ENCODE assay signal across 26 cellular contexts in genomic region chr11:12755510-12755909, GRCh38.
DNase-seq lines count a peak whose midpoint lies in the region; ATAC-seq, FAIRE-seq and TF ChIP-seq lines count a peak whose summit lies in the region.
"Had no signal": no experiment of that assay in that cellular context is flagged by ENCODE, and none has a peak within 500 bp of the region (broad histone marks: within the 10 kb centered on the region; RNA-seq: fewer than 3 reads in every experiment).

No MANE protein-coding gene starts in this region.

- H3K27ac ChIP-seq in cardiac muscle cell (peak overlapping the region; percentile 73), keratinocyte (ENCODE audit: control insufficient read depth, insufficient read depth, low read length) (peak overlapping the region; percentile 51), skeletal muscle tissue (ENCODE audit: low read depth, low read length) (peak overlapping the region; percentile 2)
- H3K27ac ChIP-seq: brain microvascular endothelial cell, colonic mucosa, HL-60, spleen had no signal

- H3K27me3 ChIP-seq in cardiac muscle cell (no peaks in the 10 kb centered on the region), keratinocyte (ENCODE audit: control insufficient read depth, extremely low read depth, insufficient read depth, low read length) (no peaks in the 10 kb centered on the region), skeletal muscle tissue (ENCODE audit: control insufficient read depth in 3 of 3, insufficient read depth in 3 of 3, low read length in 3 of 3) (no peaks in the 10 kb centered on the region)
- H3K27me3 ChIP-seq: brain microvascular endothelial cell, colonic mucosa, spleen had no signal

- no peaks in the 10 kb centered on the region for H3K9me3 Mint-ChIP-seq in brain
- H3K9me3 Mint-ChIP-seq: activated CD8-positive, alpha-beta T cell treated with anti-CD3 and anti-CD28 coated beads for 36 hours; CD4-positive, alpha-beta memory T cell; stimulated activated effector memory CD8-positive, alpha-beta T cell treated with anti-CD3 and anti-CD28 coated beads, Interleukin-12 subunit alpha, Interleukin-12 subunit beta, amount 100 ng/mL, for 72 hours; T-cell had no signal

- no peaks in the 10 kb centered on the region for H3K9me3 ChIP-seq in cardiac muscle cell (ENCODE audit: low read depth)
- no peaks in the 10 kb centered on the region for H3K9me3 ChIP-seq in keratinocyte (ENCODE audit: control insufficient read depth, low read depth, low read length)
- H3K9me3 ChIP-seq in skeletal muscle tissue (ENCODE audit: control insufficient read depth in 3 of 3, low read length in 3 of 3) = no peaks in the 10 kb centered on the region
- H3K9me3 ChIP-seq: colonic mucosa, spleen had no signal

- H3K79me2 ChIP-seq in keratinocyte (ENCODE audit: control insufficient read depth, insufficient read depth, low read length) = peaks cover 93% of the 10 kb centered on the region

- intact Hi-C loops in Right ventricle myocardium inferior (cut with DNase I) = no loop called here
- intact Hi-C loops in cardiac septum (cut with DNase I) = no loop called here

- H3K36me3 ChIP-seq in cardiac muscle cell = no peaks in the 10 kb centered on the region
- peaks cover 3% of the 10 kb centered on the region in 2 experiments for H3K36me3 ChIP-seq in keratinocyte (ENCODE audit: control insufficient read depth in 2 of 2, extremely low read depth in 1 of 2, insufficient read depth in 2 of 2, low read length in 2 of 2)
- no peaks in the 10 kb centered on the region for H3K36me3 ChIP-seq in skeletal muscle tissue (ENCODE audit: control insufficient read depth in 3 of 3, insufficient read depth in 3 of 3, low read length in 3 of 3)
- H3K36me3 ChIP-seq: brain microvascular endothelial cell, colonic mucosa, spleen had no signal

- H3K4me3 ChIP-seq in cardiac muscle cell (no peak overlapping the region), keratinocyte (ENCODE audit: control insufficient read depth in 2 of 3, extremely low read depth in 1 of 3, insufficient read depth in 2 of 3, low read depth in 1 of 3, low read length in 3 of 3) (no peak overlapping the region), skeletal muscle tissue (ENCODE audit: low read length in 3 of 3) (no peak overlapping the region)
- H3K4me3 ChIP-seq: colonic mucosa, spleen had no signal

- H3K4me1 Mint-ChIP-seq in brain = peaks cover 71% of the 10 kb centered on the region
- H3K4me1 Mint-ChIP-seq: CD4-positive, alpha-beta memory T cell; stimulated activated effector memory CD8-positive, alpha-beta T cell treated with anti-CD3 and anti-CD28 coated beads, Interleukin-12 subunit alpha, Interleukin-12 subunit beta, amount 100 ng/mL, for 72 hours; T-cell had no signal

- no peaks in the 10 kb centered on the region for H3K27me3 Mint-ChIP-seq in brain

- TF ChIP-seq CTCF in cardiac muscle cell (IDR thresholded peaks at IDR 0.05; ENCODE audit: low read depth, low read length) (no peak), brain (conservative IDR thresholded peaks at IDR 0.05) (no peak), keratinocyte (optimal IDR thresholded peaks at IDR 0.05 in 1 of 3, IDR thresholded peaks at IDR 0.05 in 1 of 3, conservative IDR thresholded peaks at IDR 0.05 in 1 of 3; ENCODE audit: extremely low read depth in 1 of 3, insufficient read depth in 2 of 3, low read length in 3 of 3) (no peak)

- peaks cover 15% of the 10 kb centered on the region for H4K20me1 ChIP-seq in keratinocyte (ENCODE audit: control insufficient read depth, extremely low read depth, insufficient read depth, low read length)

- no peak overlapping the region for H2AFZ ChIP-seq in keratinocyte (ENCODE audit: control insufficient read depth, low read length)

- peak overlapping the region in 4 of 5 experiments; percentile 4 to 79 (median 63) for H3K27ac Mint-ChIP-seq in brain
- H3K27ac Mint-ChIP-seq: activated CD8-positive, alpha-beta T cell treated with anti-CD3 and anti-CD28 coated beads for 36 hours; CD4-positive, alpha-beta memory T cell; stimulated activated effector memory CD8-positive, alpha-beta T cell treated with anti-CD3 and anti-CD28 coated beads, Interleukin-12 subunit alpha, Interleukin-12 subunit beta, amount 100 ng/mL, for 72 hours; T-cell had no signal

- peaks cover 39% of the 10 kb centered on the region for H3K4me1 ChIP-seq in cardiac muscle cell (ENCODE audit: low read depth)
- H3K4me1 ChIP-seq in keratinocyte (ENCODE audit: control insufficient read depth, extremely low read depth, insufficient read depth, low read length) = peaks cover 34% of the 10 kb centered on the region
- H3K4me1 ChIP-seq in skeletal muscle tissue (ENCODE audit: control insufficient read depth in 3 of 3, insufficient read depth in 3 of 3, low read length in 3 of 3) = peaks cover 36 to 63% (median 41%) of the 10 kb centered on the region in 3 donors
- H3K4me1 ChIP-seq: colonic mucosa, spleen had no signal

- peak overlapping the region; percentile 46 for H3K4me2 ChIP-seq in keratinocyte (ENCODE audit: control insufficient read depth, extremely low read depth, insufficient read depth, low read depth, low read length)

- peaks cover 4% of the 10 kb centered on the region for H3K9me1 ChIP-seq in keratinocyte (ENCODE audit: control insufficient read depth, extremely low read depth, insufficient read depth, low read length)

- peak overlapping the region in 2 of 5 experiments; percentile 17 to 36 for H3K4me3 Mint-ChIP-seq in brain
- H3K4me3 Mint-ChIP-seq: activated CD8-positive, alpha-beta T cell treated with anti-CD3 and anti-CD28 coated beads for 36 hours; CD4-positive, alpha-beta memory T cell; stimulated activated effector memory CD8-positive, alpha-beta T cell treated with anti-CD3 and anti-CD28 coated beads, Interleukin-12 subunit alpha, Interleukin-12 subunit beta, amount 100 ng/mL, for 72 hours; T-cell had no signal

- DNase-seq in cardiac muscle cell (ENCODE audit: low read depth in 1 of 2, low spot score in 1 of 2) (no peak), Right ventricle myocardium inferior (ENCODE audit: missing footprints) (no peak), keratinocyte (ENCODE audit: low read depth, low spot score) (no peak), cardiac septum (ENCODE audit: low spot score) (no peak), T-helper 1 cell (no peak)
- DNase-seq: 8988T; activated CD4-positive, CD25-positive, alpha-beta regulatory T cell treated with anti-CD3 and anti-CD28 coated beads, Interleukin-2, amount 50 U/mL, for 72 hours; activated CD8-positive, alpha-beta T cell treated with anti-CD3 and anti-CD28 coated beads for 36 hours; activated effector memory CD4-positive, alpha-beta T cell treated with anti-CD3 and anti-CD28 coated beads, Interleukin-2, amount 50 U/mL, for 16 hours; activated T-cell treated with anti-CD3 and anti-CD28 coated beads for 4 hours; brain microvascular endothelial cell; CD4-positive, alpha-beta memory T cell; colonic mucosa; GOT3; NCI-H446; OCI-M1; SIG-M5; spleen; stimulated activated CD4-positive, alpha-beta T cell treated with anti-CD3 and anti-CD28 coated beads, Interleukin-2, amount 100 ng/mL, for 48 hours; T-cell had no signal

- no peaks in the 10 kb centered on the region for H3K36me3 Mint-ChIP-seq in brain
- H3K36me3 Mint-ChIP-seq: CD4-positive, alpha-beta memory T cell; stimulated activated effector memory CD8-positive, alpha-beta T cell treated with anti-CD3 and anti-CD28 coated beads, Interleukin-12 subunit alpha, Interleukin-12 subunit beta, amount 100 ng/mL, for 72 hours; T-cell had no signal

- no peak for ATAC-seq in Right ventricle myocardium inferior
- ATAC-seq in GM18861 (IDR thresholded peaks at IDR 0.05; ENCODE audit: unreplicated experiment) = no peak
- ATAC-seq: activated CD8-positive, alpha-beta T cell treated with anti-CD3 and anti-CD28 coated beads for 36 hours; stimulated activated effector memory CD8-positive, alpha-beta T cell treated with anti-CD3 and anti-CD28 coated beads, Interleukin-12 subunit alpha, Interleukin-12 subunit beta, amount 100 ng/mL, for 72 hours; T-cell had no signal

- FAIRE-seq in keratinocyte (lab: Jason Lieb, UNC) = no peak
- FAIRE-seq: G401.6 had no signal

- dilution Hi-C loops in keratinocyte (cut with MboI; ENCODE audit: extremely low pct_ligation_motif_present, low sequenced_read_pairs) = no loop called here

- H3K9ac ChIP-seq in keratinocyte (ENCODE audit: control insufficient read depth, extremely low read depth, insufficient read depth, low read length) (no peak overlapping the region), skeletal muscle tissue (ENCODE audit: low read depth in 1 of 3, low read length in 3 of 3) (no peak overlapping the region)

Comparison
In these comparisons a context has a peak if more than half of its experiments do, and no peak if none do; other contexts are left out.
1. H3K27ac ChIP-seq: peak in every context shown above with its lines; median percentile 73 in cardiac muscle cell; 51 in keratinocyte; 2 in skeletal muscle tissue.